8 cellular contexts compared by ENCODE assay signal in genomic region chr10:94963901-94964300, GRCh38. TPM values are rescaled to one million over a fixed set of nuclear protein-coding genes. Genes with fewer than 3 reads are reported as not detected.
DNase-seq lines count a peak whose midpoint lies in the region; ATAC-seq and TF ChIP-seq lines count a peak whose summit lies in the region.

No MANE protein-coding gene starts in this region.

- ATAC-seq in HG02763 (IDR thresholded peaks at IDR 0.05; ENCODE audit: unreplicated experiment) = peak; percentile 53
- no peak for ATAC-seq in CD4-positive, alpha-beta T cell (ENCODE audit: poor library complexity)
- ATAC-seq in stimulated activated naive CD8-positive, alpha-beta T cell treated with anti-CD3 and anti-CD28 coated beads, Interleukin-15, amount 100 ng/mL, for 72 hours = no peak

- H3K4me1 Mint-ChIP-seq in mesothelial cell of epicardium = no peaks in the 10 kb centered on the region
- no peaks in the 10 kb centered on the region for H3K4me1 Mint-ChIP-seq in CD4-positive, alpha-beta T cell (ENCODE audit: low read depth)
- H3K4me1 Mint-ChIP-seq in stimulated activated naive CD8-positive, alpha-beta T cell treated with anti-CD3 and anti-CD28 coated beads, Interleukin-15, amount 100 ng/mL, for 72 hours = no peaks in the 10 kb centered on the region

- no peak overlapping the region for H3K27ac ChIP-seq in CD4-positive, alpha-beta T cell (ENCODE audit: low read depth, low read length)

- H3K4me3 Mint-ChIP-seq in mesothelial cell of epicardium = no peak overlapping the region
- H3K4me3 Mint-ChIP-seq in CD4-positive, alpha-beta T cell = no peak overlapping the region
- H3K4me3 Mint-ChIP-seq in stimulated activated naive CD8-positive, alpha-beta T cell treated with anti-CD3 and anti-CD28 coated beads, Interleukin-15, amount 100 ng/mL, for 72 hours = no peak overlapping the region

- H3K27ac Mint-ChIP-seq in mesothelial cell of epicardium = no peak overlapping the region
- H3K27ac Mint-ChIP-seq in CD4-positive, alpha-beta T cell = no peak overlapping the region
- no peak overlapping the region for H3K27ac Mint-ChIP-seq in stimulated activated naive CD8-positive, alpha-beta T cell treated with anti-CD3 and anti-CD28 coated beads, Interleukin-15, amount 100 ng/mL, for 72 hours

- POLR2A ChIA-PET in CD4-positive, alpha-beta T cell (lab: Charles Lee) = no interaction called here

- H3K27me3 Mint-ChIP-seq in mesothelial cell of epicardium (ENCODE audit: low read depth) = no peaks in the 10 kb centered on the region
- no peaks in the 10 kb centered on the region for H3K27me3 Mint-ChIP-seq in CD4-positive, alpha-beta T cell
- no peaks in the 10 kb centered on the region for H3K27me3 Mint-ChIP-seq in stimulated activated naive CD8-positive, alpha-beta T cell treated with anti-CD3 and anti-CD28 coated beads, Interleukin-15, amount 100 ng/mL, for 72 hours

- in situ Hi-C loops in GM13976 (cut with MboI; ENCODE audit: low sequenced_read_pairs, unreplicated experiment) = no loop called here

- DNase-seq in GM13976 (ENCODE audit: low spot score) = peak; percentile 4
- peak; percentile 25 for DNase-seq in NCI-H345 (lab: John Stamatoyannopoulos, UW)
- DNase-seq in cerebellar cortex (ENCODE audit: low spot score) = peak; percentile 25
- no peak for DNase-seq in mesothelial cell of epicardium (ENCODE audit: low spot score in 2 of 2, unreplicated experiment in 2 of 2)
- DNase-seq in CD4-positive, alpha-beta T cell = no peak
- DNase-seq in activated CD4-positive, alpha-beta T cell treated with anti-CD3 and anti-CD28 coated beads for 4 hours = no peak
- DNase-seq in stimulated activated naive CD8-positive, alpha-beta T cell treated with anti-CD3 and anti-CD28 coated beads, Interleukin-15, amount 100 ng/mL, for 72 hours = no peak

- H3K9me3 Mint-ChIP-seq in mesothelial cell of epicardium = peaks cover 22% of the 10 kb centered on the region
- H3K9me3 Mint-ChIP-seq in CD4-positive, alpha-beta T cell = peaks cover 2% of the 10 kb centered on the region
- H3K9me3 Mint-ChIP-seq in stimulated activated naive CD8-positive, alpha-beta T cell treated with anti-CD3 and anti-CD28 coated beads, Interleukin-15, amount 100 ng/mL, for 72 hours = peaks cover 0 to 8% of the 10 kb centered on the region in 2 donors

- H3K27me3 ChIP-seq in CD4-positive, alpha-beta T cell (ENCODE audit: control insufficient read depth, insufficient read depth, low read length) = no peaks in the 10 kb centered on the region

- intact Hi-C loops in CD4-positive, alpha-beta T cell (cut with DNase I, micrococcal nuclease) = no loop called here

- TF ChIP-seq CTCF in GM13976 (IDR thresholded peaks at IDR 0.05; ENCODE audit: borderline replicate concordance, control extremely low read depth, extremely low read depth, insufficient read depth, missing control alignments) = peak; percentile 49
- TF ChIP-seq CTCF in mesothelial cell of epicardium (IDR thresholded peaks at IDR 0.05; ENCODE audit: unreplicated experiment) = peak; percentile 14
- TF ChIP-seq CTCF in CD4-positive, alpha-beta T cell (IDR thresholded peaks at IDR 0.05) = no peak

- H3K36me3 Mint-ChIP-seq in mesothelial cell of epicardium = no peaks in the 10 kb centered on the region
- no peaks in the 10 kb centered on the region for H3K36me3 Mint-ChIP-seq in CD4-positive, alpha-beta T cell (ENCODE audit: low read depth)

- CTCF ChIA-PET in CD4-positive, alpha-beta T cell (lab: Charles Lee) = no interaction called here

- no peaks in the 10 kb centered on the region for H3K9me3 ChIP-seq in CD4-positive, alpha-beta T cell (ENCODE audit: control insufficient read depth, low read length)

RNA-seq across cellular contexts. Expression of gene CYP2C9, which starts 25.4 kb away (rescaled TPM):
- not detected in 3 replicates for total RNA-seq in mesothelial cell of epicardium
- not detected for total RNA-seq in CD4-positive, alpha-beta T cell

Comparison
In these comparisons a context has a peak if more than half of its experiments do, and no peak if none do; other contexts are left out.
1. DNase-seq: peak in GM13976 (single experiment), NCI-H345 (single experiment) and cerebellar cortex (single experiment); none in mesothelial cell of epicardium (0 of 2), CD4-positive, alpha-beta T cell (0 of 10), activated CD4-positive, alpha-beta T cell treated with anti-CD3 and anti-CD28 coated beads for 4 hours (0 of 2) and stimulated activated naive CD8-positive, alpha-beta T cell treated with anti-CD3 and anti-CD28 coated beads, Interleukin-15, amount 100 ng/mL, for 72 hours (0 of 2).